Comparison of ENCODE assay signal across 8 cellular contexts in genomic region chr4:56655209-56655626, GRCh38. TPM values are rescaled to one million over a fixed set of nuclear protein-coding genes. Genes with fewer than 3 reads are reported as not detected.
DNase-seq lines count a peak whose midpoint lies in the region; ATAC-seq and TF ChIP-seq lines count a peak whose summit lies in the region.

No MANE protein-coding gene starts in this region.

- H3K4me3 Mint-ChIP-seq in activated CD4-positive, alpha-beta T cell treated with anti-CD3 and anti-CD28 coated beads for 36 hours: peak overlapping the region; percentile 86
- peak overlapping the region; percentile 89 for H3K4me3 Mint-ChIP-seq in activated CD8-positive, alpha-beta T cell treated with anti-CD3 and anti-CD28 coated beads, Interleukin-2, amount 10 ng/mL, durations not matched to agents 7 days and 5 days
- peak overlapping the region; percentile 89 for H3K4me3 Mint-ChIP-seq in natural killer cell treated with Interleukin-12 subunit alpha and Interleukin-12 subunit beta and Interleukin-15 and Interleukin-18, amount 100 ng/mL, for 72 hours
- no peak overlapping the region for H3K4me3 Mint-ChIP-seq in HFFc6

- H3K27me3 Mint-ChIP-seq in activated CD4-positive, alpha-beta T cell treated with anti-CD3 and anti-CD28 coated beads for 36 hours: peaks cover 18% of the 10 kb centered on the region
- peaks cover 19% of the 10 kb centered on the region for H3K27me3 Mint-ChIP-seq in activated CD8-positive, alpha-beta T cell treated with anti-CD3 and anti-CD28 coated beads, Interleukin-2, amount 10 ng/mL, durations not matched to agents 7 days and 5 days (ENCODE audit: low read depth)
- no peaks in the 10 kb centered on the region for H3K27me3 Mint-ChIP-seq in natural killer cell treated with Interleukin-12 subunit alpha and Interleukin-12 subunit beta and Interleukin-15 and Interleukin-18, amount 100 ng/mL, for 72 hours
- H3K27me3 Mint-ChIP-seq in HFFc6 (ENCODE audit: insufficient read depth): peaks cover 63% of the 10 kb centered on the region

- peak overlapping the region; percentile 65 for H3K4me3 ChIP-seq in fibroblast of villous mesenchyme (ENCODE audit: low read depth, low read length)

- H3K36me3 Mint-ChIP-seq in activated CD4-positive, alpha-beta T cell treated with anti-CD3 and anti-CD28 coated beads for 36 hours (ENCODE audit: low read depth): peaks cover 11% of the 10 kb centered on the region
- peaks cover 26% of the 10 kb centered on the region for H3K36me3 Mint-ChIP-seq in activated CD8-positive, alpha-beta T cell treated with anti-CD3 and anti-CD28 coated beads, Interleukin-2, amount 10 ng/mL, durations not matched to agents 7 days and 5 days (ENCODE audit: low read depth)
- peaks cover 21% of the 10 kb centered on the region for H3K36me3 Mint-ChIP-seq in natural killer cell treated with Interleukin-12 subunit alpha and Interleukin-12 subunit beta and Interleukin-15 and Interleukin-18, amount 100 ng/mL, for 72 hours
- H3K36me3 Mint-ChIP-seq in HFFc6 (ENCODE audit: low read depth): no peaks in the 10 kb centered on the region

- POLR2A ChIA-PET in activated CD4-positive, alpha-beta T cell treated with anti-CD3 and anti-CD28 coated beads for 36 hours (lab: Charles Lee): no interaction called here
- POLR2A ChIA-PET in activated CD8-positive, alpha-beta T cell treated with anti-CD3 and anti-CD28 coated beads, Interleukin-2, amount 10 ng/mL, durations not matched to agents 7 days and 5 days (lab: Charles Lee): interaction anchor here (0.6 to 1.5 kb wide), 2 partner anchors 103 to 144 kb away, joined by 3 to 4 read pairs; no protein-coding TSS in a partner anchor

- H3K9me3 Mint-ChIP-seq in activated CD4-positive, alpha-beta T cell treated with anti-CD3 and anti-CD28 coated beads for 36 hours (ENCODE audit: low read depth): no peaks in the 10 kb centered on the region
- no peaks in the 10 kb centered on the region for H3K9me3 Mint-ChIP-seq in activated CD8-positive, alpha-beta T cell treated with anti-CD3 and anti-CD28 coated beads, Interleukin-2, amount 10 ng/mL, durations not matched to agents 7 days and 5 days (ENCODE audit: insufficient read depth)
- no peaks in the 10 kb centered on the region for H3K9me3 Mint-ChIP-seq in natural killer cell treated with Interleukin-12 subunit alpha and Interleukin-12 subunit beta and Interleukin-15 and Interleukin-18, amount 100 ng/mL, for 72 hours
- H3K9me3 Mint-ChIP-seq in HFFc6: no peaks in the 10 kb centered on the region

- TF ChIP-seq CTCF in fibroblast of villous mesenchyme (IDR thresholded peaks at IDR 0.05; ENCODE audit: insufficient read depth, low read depth, low read length) (no peak), HFFc6 (IDR thresholded peaks at IDR 0.05) (no peak)

- H3K27ac Mint-ChIP-seq in activated CD4-positive, alpha-beta T cell treated with anti-CD3 and anti-CD28 coated beads for 36 hours: peak overlapping the region; percentile 66
- peak overlapping the region; percentile 82 for H3K27ac Mint-ChIP-seq in activated CD8-positive, alpha-beta T cell treated with anti-CD3 and anti-CD28 coated beads, Interleukin-2, amount 10 ng/mL, durations not matched to agents 7 days and 5 days
- H3K27ac Mint-ChIP-seq in natural killer cell treated with Interleukin-12 subunit alpha and Interleukin-12 subunit beta and Interleukin-15 and Interleukin-18, amount 100 ng/mL, for 72 hours: peak overlapping the region; percentile 99 to 100
- H3K27ac Mint-ChIP-seq in HFFc6: no peak overlapping the region

- CTCF ChIA-PET in activated CD4-positive, alpha-beta T cell treated with anti-CD3 and anti-CD28 coated beads for 36 hours (lab: Charles Lee): interaction anchor here (0.6 to 6.8 kb wide), 9 partner anchors 15 to 185 kb away, joined by 3 to 65 read pairs (median 3); no protein-coding TSS in a partner anchor
- CTCF ChIA-PET in activated CD8-positive, alpha-beta T cell treated with anti-CD3 and anti-CD28 coated beads, Interleukin-2, amount 10 ng/mL, durations not matched to agents 7 days and 5 days (lab: Charles Lee): interaction anchor here (1.1 to 6.6 kb wide), 5 partner anchors 15 to 181 kb away, joined by 4 to 51 read pairs (median 6); no protein-coding TSS in a partner anchor

- intact Hi-C loops in activated CD4-positive, alpha-beta T cell treated with anti-CD3 and anti-CD28 coated beads for 36 hours (cut with DNase I, micrococcal nuclease): loop anchor here (2.0 to 10.0 kb wide), 3 partner anchors 186 to 322 kb away; partner anchors contain the start of genes NOA1 (in 1 of the 2), PAICS (in 1 of the 2), POLR2B (in 1 of the 2) and PPAT (in 1 of the 2)

- peaks cover 61% of the 10 kb centered on the region for H3K4me1 Mint-ChIP-seq in activated CD4-positive, alpha-beta T cell treated with anti-CD3 and anti-CD28 coated beads for 36 hours
- peaks cover 63% of the 10 kb centered on the region for H3K4me1 Mint-ChIP-seq in activated CD8-positive, alpha-beta T cell treated with anti-CD3 and anti-CD28 coated beads, Interleukin-2, amount 10 ng/mL, durations not matched to agents 7 days and 5 days (ENCODE audit: low read depth)
- H3K4me1 Mint-ChIP-seq in natural killer cell treated with Interleukin-12 subunit alpha and Interleukin-12 subunit beta and Interleukin-15 and Interleukin-18, amount 100 ng/mL, for 72 hours (ENCODE audit: low read depth in 2 of 2): peaks cover 60 to 68% of the 10 kb centered on the region in 2 donors
- no peaks in the 10 kb centered on the region for H3K4me1 Mint-ChIP-seq in HFFc6 (ENCODE audit: low read depth)

- ATAC-seq in activated CD4-positive, alpha-beta T cell treated with anti-CD3 and anti-CD28 coated beads for 36 hours: no peak
- ATAC-seq in activated CD8-positive, alpha-beta T cell treated with anti-CD3 and anti-CD28 coated beads, Interleukin-2, amount 10 ng/mL, durations not matched to agents 7 days and 5 days: peak; percentile 20
- ATAC-seq in natural killer cell treated with Interleukin-12 subunit alpha and Interleukin-12 subunit beta and Interleukin-15 and Interleukin-18, amount 100 ng/mL, for 72 hours: no peak

- DNase-seq in activated CD4-positive, alpha-beta T cell treated with anti-CD3 and anti-CD28 coated beads for 36 hours: peak; percentile 43
- no peak for DNase-seq in activated CD4-positive, alpha-beta T cell treated with anti-CD3 and anti-CD28 coated beads for 48 hours
- DNase-seq in activated CD8-positive, alpha-beta T cell treated with anti-CD3 and anti-CD28 coated beads, Interleukin-2, amount 10 ng/mL, durations not matched to agents 7 days and 5 days: peak; percentile 30
- no peak for DNase-seq in fibroblast of villous mesenchyme (ENCODE audit: low read depth)
- peak; percentile 63 for DNase-seq in natural killer cell treated with Interleukin-12 subunit alpha and Interleukin-12 subunit beta and Interleukin-15 and Interleukin-18, amount 100 ng/mL, for 72 hours (ENCODE audit: low spot score)
- no peak for DNase-seq in RKO (ENCODE audit: low spot score)
- no peak for DNase-seq in HuH-7 (ENCODE audit: low spot score)
- no peak for DNase-seq in HFFc6

RNA-seq across cellular contexts. Expression of gene HOPX, which starts 25.9 kb away (rescaled TPM):
- total RNA-seq in activated CD4-positive, alpha-beta T cell treated with anti-CD3 and anti-CD28 coated beads for 36 hours: 10 to 100 TPM; 56.3 to 83.9 TPM
- 10 to 100 TPM; 63.6 to 67.4 TPM for total RNA-seq in activated CD8-positive, alpha-beta T cell treated with anti-CD3 and anti-CD28 coated beads, Interleukin-2, amount 10 ng/mL, durations not matched to agents 7 days and 5 days
- total RNA-seq in fibroblast of villous mesenchyme: under 0.01 and 0.97 TPM in 2 replicates
- total RNA-seq in natural killer cell treated with Interleukin-12 subunit alpha and Interleukin-12 subunit beta and Interleukin-15 and Interleukin-18, amount 100 ng/mL, for 72 hours: 100 to 1,000 TPM; 100 to 281 TPM
- not detected for total RNA-seq in HFFc6 (2021; fragmentation: NEBNext Ultra II Directional; extraction: Animal tissue kit (Norgen Biotek cat#: 25700))

Comparison
In these comparisons a context has a peak if more than half of its experiments do, and no peak if none do; other contexts are left out.
1. DNase-seq: peak in activated CD4-positive, alpha-beta T cell treated with anti-CD3 and anti-CD28 coated beads for 36 hours (single experiment), activated CD8-positive, alpha-beta T cell treated with anti-CD3 and anti-CD28 coated beads, Interleukin-2, amount 10 ng/mL, durations not matched to agents 7 days and 5 days (single experiment) and natural killer cell treated with Interleukin-12 subunit alpha and Interleukin-12 subunit beta and Interleukin-15 and Interleukin-18, amount 100 ng/mL, for 72 hours (single experiment); none in activated CD4-positive, alpha-beta T cell treated with anti-CD3 and anti-CD28 coated beads for 48 hours (single experiment), fibroblast of villous mesenchyme (single experiment), RKO (single experiment), HuH-7 (single experiment) and HFFc6 (single experiment).
2. RNA of gene HOPX, which starts 25.9 kb away (total RNA-seq): 100 to 281 TPM in natural killer cell treated with Interleukin-12 subunit alpha and Interleukin-12 subunit beta and Interleukin-15 and Interleukin-18, amount 100 ng/mL, for 72 hours, 56.3 to 83.9 TPM in activated CD4-positive, alpha-beta T cell treated with anti-CD3 and anti-CD28 coated beads for 36 hours and 63.6 to 67.4 TPM in activated CD8-positive, alpha-beta T cell treated with anti-CD3 and anti-CD28 coated beads, Interleukin-2, amount 10 ng/mL, durations not matched to agents 7 days and 5 days; under 0.01 to 0.97 TPM in fibroblast of villous mesenchyme and not detected in HFFc6; every median in the first group is over 10 times any median in the second.